In genomic region chr15:80864666-80865065, GRCh38 we compare ENCODE assay signal across 28 cellular contexts.
"Had no signal": no experiment of that assay in that cellular context is flagged by ENCODE, and none has a peak within 500 bp of the region (broad histone marks: within the 10 kb centered on the region; RNA-seq: fewer than 3 reads in every experiment).

No MANE protein-coding gene starts in this region.

- H3K4me3 Mint-ChIP-seq: dendritic cell treated with granulocyte-macrophage colony-stimulating factor and Interleukin-4, amounts not matched to agents 40 ng/mL and 50 ng/mL, for 4 days; effector memory CD8-positive, alpha-beta T cell; endodermal cell had no signal

- ATAC-seq: effector memory CD8-positive, alpha-beta T cell; esophagus mucosa; foreskin keratinocyte; gastrocnemius medialis; gastroesophageal sphincter; heart left ventricle; heart right ventricle had no signal

- FAIRE-seq: colon, endometrium, endothelial cell of umbilical vein, frontal cortex had no signal

- H3K4me1 ChIP-seq: colonic mucosa, foreskin keratinocyte had no signal

- DNase-seq: colonic mucosa; cortex of kidney; dermis blood vessel endothelial cell; dorsolateral prefrontal cortex; effector CD4-positive, alpha-beta T cell; effector CD8-positive, alpha-beta T cell; effector memory CD4-positive, alpha-beta T cell; effector memory CD8-positive, alpha-beta T cell; endodermal cell; erythroblast; esophagus squamous epithelium; foreskin fibroblast; foreskin keratinocyte; gastrocnemius medialis; glutamatergic neuron; head of caudate nucleus; heart left ventricle; heart right ventricle had no signal

- H3K9me3 ChIP-seq: colonic mucosa, esophagus muscularis mucosa, esophagus squamous epithelium, gastrocnemius medialis, gastroesophageal sphincter, heart left ventricle, heart right ventricle had no signal

- H3K27me3 ChIP-seq: colonic mucosa, dorsolateral prefrontal cortex, esophagus muscularis mucosa, gastrocnemius medialis, gastroesophageal sphincter, heart left ventricle, heart right ventricle had no signal

- H3K27ac Mint-ChIP-seq: dendritic cell treated with granulocyte-macrophage colony-stimulating factor and Interleukin-4, amounts not matched to agents 40 ng/mL and 50 ng/mL, for 4 days; effector memory CD8-positive, alpha-beta T cell; endodermal cell had no signal

- H3K4me3 ChIP-seq: colonic mucosa, coronary artery, dorsolateral prefrontal cortex, esophagus muscularis mucosa, esophagus squamous epithelium, gastrocnemius medialis, gastroesophageal sphincter, heart left ventricle, heart right ventricle had no signal

- H3K27ac ChIP-seq: colonic mucosa, coronary artery, dorsolateral prefrontal cortex, epithelial cell of prostate, esophagus muscularis mucosa, esophagus squamous epithelium, foreskin keratinocyte, gastrocnemius medialis, gastroesophageal sphincter, heart left ventricle, heart right ventricle had no signal

- H3K9me3 Mint-ChIP-seq: dendritic cell treated with granulocyte-macrophage colony-stimulating factor and Interleukin-4, amounts not matched to agents 40 ng/mL and 50 ng/mL, for 4 days; effector memory CD8-positive, alpha-beta T cell; endodermal cell had no signal

- H3K36me3 ChIP-seq: colonic mucosa, esophagus muscularis mucosa, esophagus squamous epithelium, gastrocnemius medialis, gastroesophageal sphincter, heart left ventricle, heart right ventricle had no signal
